1 cellular context compared by ENCODE assay signal in genomic region chr17:42010898-42011516, GRCh38.
TF ChIP-seq lines count a peak whose summit lies in the region.

No MANE protein-coding gene starts in this region.

TF ChIP-seq in SK-N-SH, 30 proteins besides CTCF, POLR2A, EP300 and RAD21 (continued from another document):
- TF ChIP-seq REST (IDR thresholded peaks at IDR 0.05; ENCODE audit: low read depth, low read length) (no peak), RFX5 (IDR thresholded peaks at IDR 0.05; ENCODE audit: low read length) (no peak), SIN3A (IDR thresholded peaks at IDR 0.05; ENCODE audit: borderline replicate concordance, low read depth, low read length) (no peak), USF2 (IDR thresholded peaks at IDR 0.05; ENCODE audit: borderline replicate concordance, low read depth, low read length) (no peak)
TF ChIP-seq in SK-N-SH: peak in this region for 0.
